ENCODE assay signal across 9 cellular contexts in the genomic region with DNA sequence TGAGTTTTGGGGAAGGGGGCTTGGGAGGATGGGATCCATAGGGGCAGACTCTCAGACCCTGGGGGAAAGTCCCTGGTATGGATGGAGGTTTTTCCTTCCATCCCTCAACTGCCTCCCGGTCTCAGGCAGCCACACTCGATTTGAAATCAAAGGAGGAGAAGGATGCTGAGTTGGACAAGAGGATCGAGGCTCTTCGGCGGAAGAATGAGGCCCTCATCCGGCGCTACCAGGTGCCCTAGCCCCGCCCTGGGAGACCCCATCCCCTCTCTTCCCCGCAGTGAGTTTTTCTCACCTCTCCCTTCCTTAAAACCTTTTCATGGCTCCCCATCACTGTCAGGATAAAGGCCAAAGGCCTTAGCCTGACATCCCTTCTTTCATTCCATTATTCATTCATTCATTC. TPM values are rescaled to one million over a fixed set of nuclear protein-coding genes. Genes with fewer than 3 reads are reported as not detected.
DNase-seq lines count a peak whose midpoint lies in the region; ATAC-seq, FAIRE-seq and TF ChIP-seq lines count a peak whose summit lies in the region.
"Had no signal": no experiment of that assay in that cellular context is flagged by ENCODE, and none has a peak within 500 bp of the region (broad histone marks: within the 10 kb centered on the region; RNA-seq: fewer than 3 reads in every experiment).

No MANE protein-coding gene starts in this region.

- dilution Hi-C loops in keratinocyte (cut with MboI; ENCODE audit: extremely low pct_ligation_motif_present, low sequenced_read_pairs), result no loop called here

- H3K79me2 ChIP-seq in keratinocyte (ENCODE audit: control insufficient read depth, insufficient read depth, low read length), result peaks cover 6% of the 10 kb centered on the region

- intact Hi-C loops in activated T-helper 2 cell treated with anti-CD3 and anti-CD28 coated beads, Interferon-gamma antibody, Interleukin-2, Interleukin-4, amounts not matched to agents 10 μg/mL and 5 μg/mL and 100 μg/mL, durations not matched to agents 14 hours and 24 hours and 36 hours (cut with micrococcal nuclease), result loop anchor here (10.0 kb wide), 1 partner anchor 394 kb away; a partner anchor contains a TSS

- no peaks in the 10 kb centered on the region for H4K20me1 ChIP-seq in keratinocyte (ENCODE audit: control insufficient read depth, extremely low read depth, insufficient read depth, low read length)

- FAIRE-seq in keratinocyte (lab: Jason Lieb, UNC), result no peak
- FAIRE-seq in GM19239 (lab: Jason Lieb, UNC), result no peak
- FAIRE-seq: small intestine had no signal

- H3K36me3 Mint-ChIP-seq in T-helper 2 cell treated with Interferon-gamma antibody and Interleukin-4, amounts not matched to agents 5 μg/mL and 100 μg/mL, for 36 hours (ENCODE audit: low read depth), result peaks cover 39% of the 10 kb centered on the region
- peaks cover 49% of the 10 kb centered on the region for H3K36me3 Mint-ChIP-seq in activated T-helper 2 cell treated with anti-CD3 and anti-CD28 coated beads, Interferon-gamma antibody, Interleukin-2, Interleukin-4, amounts not matched to agents 10 μg/mL and 5 μg/mL and 100 μg/mL, durations not matched to agents 14 hours and 24 hours and 36 hours (ENCODE audit: low read depth)

- peak overlapping the region; percentile 80 for H3K9ac ChIP-seq in keratinocyte (ENCODE audit: control insufficient read depth, extremely low read depth, insufficient read depth, low read length)

- no peaks in the 10 kb centered on the region for H3K9me1 ChIP-seq in keratinocyte (ENCODE audit: control insufficient read depth, extremely low read depth, insufficient read depth, low read length)

- no peak for DNase-seq in T-helper 2 cell treated with Interferon-gamma antibody and Interleukin-4, amounts not matched to agents 5 μg/mL and 100 μg/mL, for 36 hours (ENCODE audit: low spot score)
- DNase-seq in T-helper 2 cell (no peak), keratinocyte (ENCODE audit: low read depth, low spot score) (no peak), GM19239 (ENCODE audit: insufficient read length, low spot score) (no peak)
- DNase-seq in activated T-helper 2 cell treated with anti-CD3 and anti-CD28 coated beads, Interferon-gamma antibody, Interleukin-2, Interleukin-4, amounts not matched to agents 10 μg/mL and 5 μg/mL and 100 μg/mL, durations not matched to agents 14 hours and 24 hours and 36 hours (ENCODE audit: low spot score), result no peak
- DNase-seq in stimulated activated naive CD8-positive, alpha-beta T cell treated with anti-CD3 and anti-CD28 coated beads, Interleukin-15, amount 100 ng/mL, for 72 hours, result no peak
- DNase-seq: small intestine had no signal

- H3K27me3 Mint-ChIP-seq in T-helper 2 cell treated with Interferon-gamma antibody and Interleukin-4, amounts not matched to agents 5 μg/mL and 100 μg/mL, for 36 hours (ENCODE audit: low read depth), result no peaks in the 10 kb centered on the region
- H3K27me3 Mint-ChIP-seq in activated T-helper 2 cell treated with anti-CD3 and anti-CD28 coated beads, Interferon-gamma antibody, Interleukin-2, Interleukin-4, amounts not matched to agents 10 μg/mL and 5 μg/mL and 100 μg/mL, durations not matched to agents 14 hours and 24 hours and 36 hours (ENCODE audit: low read depth), result no peaks in the 10 kb centered on the region
- H3K27me3 Mint-ChIP-seq in stimulated activated naive CD8-positive, alpha-beta T cell treated with anti-CD3 and anti-CD28 coated beads, Interleukin-15, amount 100 ng/mL, for 72 hours, result no peaks in the 10 kb centered on the region

- H3K27me3 ChIP-seq in keratinocyte (ENCODE audit: control insufficient read depth, extremely low read depth, insufficient read depth, low read length), result no peaks in the 10 kb centered on the region

- no peaks in the 10 kb centered on the region for H3K9me3 ChIP-seq in keratinocyte (ENCODE audit: control insufficient read depth, low read depth, low read length)

- H3K27ac Mint-ChIP-seq in T-helper 2 cell treated with Interferon-gamma antibody and Interleukin-4, amounts not matched to agents 5 μg/mL and 100 μg/mL, for 36 hours, result no peak overlapping the region
- H3K27ac Mint-ChIP-seq in activated T-helper 2 cell treated with anti-CD3 and anti-CD28 coated beads, Interferon-gamma antibody, Interleukin-2, Interleukin-4, amounts not matched to agents 10 μg/mL and 5 μg/mL and 100 μg/mL, durations not matched to agents 14 hours and 24 hours and 36 hours, result no peak overlapping the region
- peak overlapping the region; percentile 68 to 75 for H3K27ac Mint-ChIP-seq in stimulated activated naive CD8-positive, alpha-beta T cell treated with anti-CD3 and anti-CD28 coated beads, Interleukin-15, amount 100 ng/mL, for 72 hours

- no peak for TF ChIP-seq CTCF in keratinocyte (optimal IDR thresholded peaks at IDR 0.05 in 1 of 3, IDR thresholded peaks at IDR 0.05 in 1 of 3, conservative IDR thresholded peaks at IDR 0.05 in 1 of 3; ENCODE audit: extremely low read depth in 1 of 3, insufficient read depth in 2 of 3, low read length in 3 of 3)

- peak overlapping the region; percentile 90 for H3K4me3 Mint-ChIP-seq in T-helper 2 cell treated with Interferon-gamma antibody and Interleukin-4, amounts not matched to agents 5 μg/mL and 100 μg/mL, for 36 hours
- H3K4me3 Mint-ChIP-seq in activated T-helper 2 cell treated with anti-CD3 and anti-CD28 coated beads, Interferon-gamma antibody, Interleukin-2, Interleukin-4, amounts not matched to agents 10 μg/mL and 5 μg/mL and 100 μg/mL, durations not matched to agents 14 hours and 24 hours and 36 hours (ENCODE audit: low read depth), result peak overlapping the region; percentile 86
- H3K4me3 Mint-ChIP-seq in stimulated activated naive CD8-positive, alpha-beta T cell treated with anti-CD3 and anti-CD28 coated beads, Interleukin-15, amount 100 ng/mL, for 72 hours, result peak overlapping the region; percentile 71 to 87

- peaks cover 20% of the 10 kb centered on the region for H3K4me1 ChIP-seq in keratinocyte (ENCODE audit: control insufficient read depth, extremely low read depth, insufficient read depth, low read length)

- peak overlapping the region in 1 of 3 experiments; percentile 77 for H3K4me3 ChIP-seq in keratinocyte (ENCODE audit: control insufficient read depth in 2 of 3, extremely low read depth in 1 of 3, insufficient read depth in 2 of 3, low read depth in 1 of 3, low read length in 3 of 3)

- ATAC-seq in stimulated activated naive CD8-positive, alpha-beta T cell treated with anti-CD3 and anti-CD28 coated beads, Interleukin-15, amount 100 ng/mL, for 72 hours, result no peak
- ATAC-seq in HG03097 (IDR thresholded peaks at IDR 0.05; ENCODE audit: low FRiP score, unreplicated experiment) (no peak), HG03025 (IDR thresholded peaks at IDR 0.05; ENCODE audit: low FRiP score, unreplicated experiment) (no peak)

- no peak overlapping the region for H3K27ac ChIP-seq in keratinocyte (ENCODE audit: control insufficient read depth, insufficient read depth, low read length)

- H3K36me3 ChIP-seq in keratinocyte (ENCODE audit: control insufficient read depth in 2 of 2, extremely low read depth in 1 of 2, insufficient read depth in 2 of 2, low read length in 2 of 2), result peaks cover 18 to 35% of the 10 kb centered on the region in 2 experiments

- peak overlapping the region; percentile 79 for H3K4me2 ChIP-seq in keratinocyte (ENCODE audit: control insufficient read depth, extremely low read depth, insufficient read depth, low read depth, low read length)

- no peaks in the 10 kb centered on the region for H3K9me3 Mint-ChIP-seq in T-helper 2 cell treated with Interferon-gamma antibody and Interleukin-4, amounts not matched to agents 5 μg/mL and 100 μg/mL, for 36 hours
- no peaks in the 10 kb centered on the region for H3K9me3 Mint-ChIP-seq in activated T-helper 2 cell treated with anti-CD3 and anti-CD28 coated beads, Interferon-gamma antibody, Interleukin-2, Interleukin-4, amounts not matched to agents 10 μg/mL and 5 μg/mL and 100 μg/mL, durations not matched to agents 14 hours and 24 hours and 36 hours
- H3K9me3 Mint-ChIP-seq in stimulated activated naive CD8-positive, alpha-beta T cell treated with anti-CD3 and anti-CD28 coated beads, Interleukin-15, amount 100 ng/mL, for 72 hours, result no peaks in the 10 kb centered on the region

- H2AFZ ChIP-seq in keratinocyte (ENCODE audit: control insufficient read depth, low read length), result no peak overlapping the region

- peaks cover 32% of the 10 kb centered on the region for H3K4me1 Mint-ChIP-seq in T-helper 2 cell treated with Interferon-gamma antibody and Interleukin-4, amounts not matched to agents 5 μg/mL and 100 μg/mL, for 36 hours (ENCODE audit: low read depth)
- peaks cover 22% of the 10 kb centered on the region for H3K4me1 Mint-ChIP-seq in activated T-helper 2 cell treated with anti-CD3 and anti-CD28 coated beads, Interferon-gamma antibody, Interleukin-2, Interleukin-4, amounts not matched to agents 10 μg/mL and 5 μg/mL and 100 μg/mL, durations not matched to agents 14 hours and 24 hours and 36 hours (ENCODE audit: low read depth)
- H3K4me1 Mint-ChIP-seq in stimulated activated naive CD8-positive, alpha-beta T cell treated with anti-CD3 and anti-CD28 coated beads, Interleukin-15, amount 100 ng/mL, for 72 hours, result peaks cover 50% of the 10 kb centered on the region

RNA-seq across cellular contexts. Expression of a gene that starts 2.1 kb away (rescaled TPM):
- 34.3 and 37.5 TPM in 2 replicates for total RNA-seq in activated T-helper 2 cell treated with anti-CD3 and anti-CD28 coated beads, Interferon-gamma antibody, Interleukin-2, Interleukin-4, amounts not matched to agents 10 μg/mL and 5 μg/mL and 100 μg/mL, durations not matched to agents 14 hours and 24 hours and 36 hours
- polyA plus RNA-seq in keratinocyte, result 2.2 to 3.8 TPM (median 2.8 TPM) in 3 replicates
- 9.6 TPM for polyA plus RNA-seq in keratinocyte (2011; ENCODE audit: low read depth)
- polyA plus RNA-seq in keratinocyte (2011; cell fraction: cytosol; rRNA removed), result 1.2 and 3.6 TPM in 2 replicates
- 7.6 and 10.5 TPM in 2 replicates for polyA plus RNA-seq in keratinocyte (2011; cell fraction: nucleus; rRNA removed)
- 10.6 and 13.2 TPM in 2 replicates for polyA plus RNA-seq in keratinocyte (2012; ENCODE audit: low replicate concordance)
- polyA minus RNA-seq in keratinocyte, result 0.70 to 1.9 TPM (median 1.1 TPM) in 3 replicates
- polyA minus RNA-seq in keratinocyte (2011; cell fraction: cytosol; rRNA and poly(A)+ RNA removed), result 1.9 TPM
- polyA minus RNA-seq in keratinocyte (2011; cell fraction: nucleus; rRNA and poly(A)+ RNA removed), result 1.9 and 3.7 TPM in 2 replicates

RNA-seq across cellular contexts. Expression of a gene that starts 16.3 kb away (rescaled TPM):
- 9.3 and 12.7 TPM in 2 replicates for total RNA-seq in activated T-helper 2 cell treated with anti-CD3 and anti-CD28 coated beads, Interferon-gamma antibody, Interleukin-2, Interleukin-4, amounts not matched to agents 10 μg/mL and 5 μg/mL and 100 μg/mL, durations not matched to agents 14 hours and 24 hours and 36 hours
- polyA plus RNA-seq in keratinocyte, result 0.35 to 0.68 TPM (median 0.50 TPM) in 3 replicates
- polyA plus RNA-seq in keratinocyte (2011; ENCODE audit: low read depth), result 0.64 TPM
- polyA plus RNA-seq in keratinocyte (2011; cell fraction: cytosol; rRNA removed), result 0.18 and 0.81 TPM in 2 replicates
- polyA plus RNA-seq in keratinocyte (2011; cell fraction: nucleus; rRNA removed), result 1.8 and 3.2 TPM in 2 replicates
- 3.8 and 4.7 TPM in 2 replicates for polyA plus RNA-seq in keratinocyte (2012; ENCODE audit: low replicate concordance)
- 1.8 TPM in 1 of 3 replicates, not detected in the others for polyA minus RNA-seq in keratinocyte
- not detected for polyA minus RNA-seq in keratinocyte (2011; cell fraction: cytosol; rRNA and poly(A)+ RNA removed)
- polyA minus RNA-seq in keratinocyte (2011; cell fraction: nucleus; rRNA and poly(A)+ RNA removed), result 2.0 TPM in 1 of 2 replicates, not detected in the other

RNA-seq across cellular contexts. Expression of a gene that starts 27.4 kb away (rescaled TPM):
- 14.6 and 16.3 TPM in 2 replicates for total RNA-seq in activated T-helper 2 cell treated with anti-CD3 and anti-CD28 coated beads, Interferon-gamma antibody, Interleukin-2, Interleukin-4, amounts not matched to agents 10 μg/mL and 5 μg/mL and 100 μg/mL, durations not matched to agents 14 hours and 24 hours and 36 hours
- 0.60 to 1.1 TPM (median 0.89 TPM) in 3 replicates for polyA plus RNA-seq in keratinocyte
- polyA plus RNA-seq in keratinocyte (2011; ENCODE audit: low read depth), result 3.1 TPM
- polyA plus RNA-seq in keratinocyte (2011; cell fraction: cytosol; rRNA removed), result 0.38 and 1.1 TPM in 2 replicates
- polyA plus RNA-seq in keratinocyte (2011; cell fraction: nucleus; rRNA removed), result 1.1 and 1.8 TPM in 2 replicates
- polyA plus RNA-seq in keratinocyte (2012; ENCODE audit: low replicate concordance), result 1.6 and 5.3 TPM in 2 replicates
- 0.23 to 1.1 TPM (median 0.67 TPM) in 3 replicates for polyA minus RNA-seq in keratinocyte
- 2.1 TPM for polyA minus RNA-seq in keratinocyte (2011; cell fraction: cytosol; rRNA and poly(A)+ RNA removed)
- polyA minus RNA-seq in keratinocyte (2011; cell fraction: nucleus; rRNA and poly(A)+ RNA removed), result 0.39 and 1.5 TPM in 2 replicates

RNA-seq across cellular contexts. Expression of a gene that starts 51.2 kb away (rescaled TPM):
- total RNA-seq in activated T-helper 2 cell treated with anti-CD3 and anti-CD28 coated beads, Interferon-gamma antibody, Interleukin-2, Interleukin-4, amounts not matched to agents 10 μg/mL and 5 μg/mL and 100 μg/mL, durations not matched to agents 14 hours and 24 hours and 36 hours, result 1.1 and 1.2 TPM in 2 replicates
- 0.15 to 0.63 TPM (median 0.42 TPM) in 3 replicates for polyA plus RNA-seq in keratinocyte
- polyA plus RNA-seq in keratinocyte (2011; ENCODE audit: low read depth), result not detected
- polyA plus RNA-seq in keratinocyte (2011; cell fraction: cytosol; rRNA removed), result 0.05 and 0.18 TPM in 2 replicates
- 2.4 and 3.6 TPM in 2 replicates for polyA plus RNA-seq in keratinocyte (2011; cell fraction: nucleus; rRNA removed)
- 0.07 and 0.85 TPM in 2 replicates for polyA plus RNA-seq in keratinocyte (2012; ENCODE audit: low replicate concordance)
- polyA minus RNA-seq in keratinocyte, result 0.56 to 0.58 TPM in 2 of 3 replicates, not detected in the other
- polyA minus RNA-seq in keratinocyte (2011; cell fraction: cytosol; rRNA and poly(A)+ RNA removed), result 5.2 TPM
- 0.21 and 0.62 TPM in 2 replicates for polyA minus RNA-seq in keratinocyte (2011; cell fraction: nucleus; rRNA and poly(A)+ RNA removed)

Comparison
In these comparisons a context has a peak if more than half of its experiments do, and no peak if none do; other contexts are left out.
1. H3K27ac Mint-ChIP-seq: peak in stimulated activated naive CD8-positive, alpha-beta T cell treated with anti-CD3 and anti-CD28 coated beads, Interleukin-15, amount 100 ng/mL, for 72 hours (2 of 2); none in T-helper 2 cell treated with Interferon-gamma antibody and Interleukin-4, amounts not matched to agents 5 μg/mL and 100 μg/mL, for 36 hours (single experiment) and activated T-helper 2 cell treated with anti-CD3 and anti-CD28 coated beads, Interferon-gamma antibody, Interleukin-2, Interleukin-4, amounts not matched to agents 10 μg/mL and 5 μg/mL and 100 μg/mL, durations not matched to agents 14 hours and 24 hours and 36 hours (single experiment).
2. Peak in every context shown above with its lines, with median percentiles within 50 percentile points of each other: H3K4me3 Mint-ChIP-seq.